In the genomic region with DNA sequence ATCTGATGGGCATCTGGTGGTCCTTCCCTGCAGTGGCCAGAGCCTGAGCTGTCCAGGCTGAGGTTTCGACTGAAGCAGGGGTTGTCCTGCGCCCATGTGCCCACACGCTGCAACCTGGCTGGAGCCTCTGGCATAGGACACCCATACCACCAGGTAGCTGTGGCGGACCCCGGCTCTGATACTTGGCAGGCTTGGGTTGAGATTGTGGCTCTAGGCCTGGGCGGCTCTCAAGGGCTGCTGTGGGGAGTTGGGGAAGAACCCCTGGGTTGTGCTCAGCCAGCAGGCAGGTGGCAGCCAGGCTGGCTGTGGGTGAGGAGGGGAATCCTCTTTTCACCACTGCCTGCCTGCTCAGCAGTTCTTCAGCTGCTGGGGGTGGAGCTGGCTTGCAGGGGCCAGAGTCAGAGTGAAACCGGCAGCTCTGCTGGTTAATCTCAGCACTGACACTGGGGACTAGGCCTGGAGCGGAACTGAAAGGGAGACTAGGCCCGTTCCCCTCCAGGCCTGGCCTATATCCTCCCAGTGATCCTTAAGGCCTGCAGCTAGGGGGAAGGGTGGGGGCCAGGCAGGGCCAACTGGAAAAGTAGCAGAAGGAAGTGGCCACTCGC, we compare ENCODE assay signal across 8 cellular contexts. TPM values are rescaled to one million over a fixed set of nuclear protein-coding genes. Genes with fewer than 3 reads are reported as not detected.
DNase-seq lines count a peak whose midpoint lies in the region; ATAC-seq and TF ChIP-seq lines count a peak whose summit lies in the region.

No MANE protein-coding gene starts in this region.

- H3K36me3 ChIP-seq in BJ (ENCODE audit: control insufficient read depth, insufficient read depth, low read length): peaks cover 32% of the 10 kb centered on the region

- CTCF ChIA-PET in BJ (lab: Yijun Ruan, JAX): interaction anchor here (1.2 to 12.8 kb wide), 4 partner anchors 10 to 75 kb away, joined by 3 to 260 read pairs (median 8); no protein-coding TSS in a partner anchor

- H3K27ac Mint-ChIP-seq in naive B cell: peak overlapping the region; percentile 91 to 97 (median 94)
- peak overlapping the region; percentile 79 to 96 for H3K27ac Mint-ChIP-seq in stimulated activated naive CD8-positive, alpha-beta T cell treated with anti-CD3 and anti-CD28 coated beads, Interleukin-15, amount 100 ng/mL, for 72 hours

- POLR2A ChIA-PET in BJ (lab: Charles Lee): interaction anchor here (0.5 kb wide), 1 partner anchor 45 kb away, joined by 4 read pairs; no protein-coding TSS in a partner anchor

- peak overlapping the region; percentile 41 to 85 (median 62) for H3K4me3 Mint-ChIP-seq in naive B cell
- peak overlapping the region; percentile 62 to 80 for H3K4me3 Mint-ChIP-seq in stimulated activated naive CD8-positive, alpha-beta T cell treated with anti-CD3 and anti-CD28 coated beads, Interleukin-15, amount 100 ng/mL, for 72 hours

- no peak overlapping the region for H3K4me3 ChIP-seq in BJ (ENCODE audit: low read depth, low read length)

- H3K27me3 Mint-ChIP-seq in naive B cell: no peaks in the 10 kb centered on the region
- H3K27me3 Mint-ChIP-seq in stimulated activated naive CD8-positive, alpha-beta T cell treated with anti-CD3 and anti-CD28 coated beads, Interleukin-15, amount 100 ng/mL, for 72 hours: no peaks in the 10 kb centered on the region

- no peaks in the 10 kb centered on the region for H3K9me3 Mint-ChIP-seq in naive B cell
- H3K9me3 Mint-ChIP-seq in stimulated activated naive CD8-positive, alpha-beta T cell treated with anti-CD3 and anti-CD28 coated beads, Interleukin-15, amount 100 ng/mL, for 72 hours: no peaks in the 10 kb centered on the region

- DNase-seq in BJ (ENCODE audit: low read depth) (no peak), ecto neural progenitor cell (ENCODE audit: low spot score) (peak; percentile 56), naive B cell (peak; percentile 92), dedifferentiated amniotic fluid mesenchymal stem cell (ENCODE audit: extremely low spot score) (no peak)
- DNase-seq in activated CD4-positive, alpha-beta T cell treated with anti-CD3 and anti-CD28 coated beads for 4 hours: peak; percentile 67 to 77
- DNase-seq in stimulated activated naive CD8-positive, alpha-beta T cell treated with anti-CD3 and anti-CD28 coated beads, Interleukin-15, amount 100 ng/mL, for 72 hours: peak; percentile 88 to 95

- peaks cover 60 to 78% (median 74%) of the 10 kb centered on the region in 3 donors for H3K4me1 Mint-ChIP-seq in naive B cell
- peaks cover 97% of the 10 kb centered on the region for H3K4me1 Mint-ChIP-seq in stimulated activated naive CD8-positive, alpha-beta T cell treated with anti-CD3 and anti-CD28 coated beads, Interleukin-15, amount 100 ng/mL, for 72 hours

- no peaks in the 10 kb centered on the region for H3K27me3 ChIP-seq in BJ (ENCODE audit: control insufficient read depth, insufficient read depth, low read length)

- peaks cover 0 to 7% of the 10 kb centered on the region in 2 donors for H3K36me3 Mint-ChIP-seq in naive B cell

- 0 out of 2 replicates have a peak, but pooled peaks have one; percentile 11 for TF ChIP-seq CTCF in BJ (IDR thresholded peaks at IDR 0.05; ENCODE audit: insufficient read depth, low read depth, low read length)

- ATAC-seq in GM19463 (IDR thresholded peaks at IDR 0.05; ENCODE audit: unreplicated experiment) (peak; percentile 88), HG03571 (IDR thresholded peaks at IDR 0.05; ENCODE audit: unreplicated experiment) (peak; percentile 75), naive B cell (ENCODE audit: low read depth in 2 of 2) (peak; percentile 96)
- peak; percentile 95 for ATAC-seq in stimulated activated naive CD8-positive, alpha-beta T cell treated with anti-CD3 and anti-CD28 coated beads, Interleukin-15, amount 100 ng/mL, for 72 hours

RNA-seq across cellular contexts. Expression of a gene that starts 39.1 kb away (rescaled TPM):
- polyA plus RNA-seq in BJ (2011; rRNA removed) (19.4 and 20.2 TPM in 2 replicates), naive B cell (ENCODE audit: low read depth in 6 of 6) (10 to 100 TPM in 1 of 6 donors, 1 to 10 TPM in 5; 3.6 to 10.4 (median 4.5) TPM)
- polyA minus RNA-seq in BJ (2011; rRNA and poly(A)+ RNA removed): 15.5 and 19.6 TPM in 2 replicates

Comparison
In these comparisons a context has a peak if more than half of its experiments do, and no peak if none do; other contexts are left out.
1. DNase-seq: peak in activated CD4-positive, alpha-beta T cell treated with anti-CD3 and anti-CD28 coated beads for 4 hours (2 of 2), ecto neural progenitor cell (single experiment), naive B cell (single experiment) and stimulated activated naive CD8-positive, alpha-beta T cell treated with anti-CD3 and anti-CD28 coated beads, Interleukin-15, amount 100 ng/mL, for 72 hours (2 of 2); none in BJ (single experiment) and dedifferentiated amniotic fluid mesenchymal stem cell (single experiment).
2. Peak in every context shown above with its lines, with median percentiles within 50 percentile points of each other: ATAC-seq.